ENCODE assay signal across 8 cellular contexts in the genomic region with DNA sequence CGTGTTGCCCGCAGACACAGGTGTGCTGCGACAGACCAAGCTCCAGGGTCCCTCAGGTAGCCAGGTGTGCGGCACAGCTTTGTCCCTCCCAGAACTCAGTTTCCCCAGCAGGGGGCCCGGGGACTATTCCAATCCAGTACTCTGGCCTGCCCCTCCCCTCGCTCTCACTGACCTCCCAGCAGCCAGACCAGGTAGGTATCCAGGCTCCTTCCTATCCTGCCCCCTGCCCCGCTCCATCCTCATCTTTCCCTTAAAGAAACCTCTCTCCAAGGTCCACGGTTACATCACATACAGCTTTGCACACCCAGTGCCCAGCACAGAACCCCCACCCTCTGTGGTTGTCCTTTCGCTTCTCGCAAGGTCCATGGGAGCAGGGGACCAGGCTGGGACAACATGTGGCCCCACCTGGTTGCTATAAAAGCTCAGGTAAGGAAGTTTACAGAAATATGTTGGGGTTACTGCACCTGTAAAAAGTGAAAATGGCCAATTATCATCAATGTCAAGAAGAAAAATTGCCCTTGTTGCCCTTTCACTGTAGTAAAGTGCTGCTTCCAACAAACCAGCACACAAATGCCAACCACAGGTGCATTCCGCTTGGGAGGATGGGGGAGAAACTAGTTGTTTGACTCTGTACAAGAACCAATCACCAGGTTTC. TPM values are rescaled to one million over a fixed set of nuclear protein-coding genes. Genes with fewer than 3 reads are reported as not detected.
DNase-seq lines count a peak whose midpoint lies in the region; ATAC-seq and TF ChIP-seq lines count a peak whose summit lies in the region.

No MANE protein-coding gene starts in this region.

- no peaks in the 10 kb centered on the region for H3K36me3 Mint-ChIP-seq in activated CD8-positive, alpha-beta T cell treated with anti-CD3 and anti-CD28 coated beads, Interleukin-2, amount 10 ng/mL, durations not matched to agents 7 days and 5 days (ENCODE audit: low read depth)

- H3K4me1 Mint-ChIP-seq in activated CD8-positive, alpha-beta T cell treated with anti-CD3 and anti-CD28 coated beads, Interleukin-2, amount 10 ng/mL, durations not matched to agents 7 days and 5 days (ENCODE audit: low read depth): peaks cover 30% of the 10 kb centered on the region

- DNase-seq in AG04450 (ENCODE audit: low read depth, low spot score) (no peak), left lung (no peak), H4 (ENCODE audit: low spot score) (no peak), midbrain (lab: John Stamatoyannopoulos, UW) (no peak)
- DNase-seq in activated CD8-positive, alpha-beta T cell treated with anti-CD3 and anti-CD28 coated beads, Interleukin-2, amount 10 ng/mL, durations not matched to agents 7 days and 5 days: no peak

- POLR2A ChIA-PET in AG04450 (lab: Yijun Ruan, JAX): no interaction called here
- POLR2A ChIA-PET in activated CD8-positive, alpha-beta T cell treated with anti-CD3 and anti-CD28 coated beads, Interleukin-2, amount 10 ng/mL, durations not matched to agents 7 days and 5 days (lab: Charles Lee): interaction anchor here (0.7 to 1.6 kb wide), 6 partner anchors 28 to 587 kb away, joined by 3 to 5 read pairs (median 3); a partner anchor contains a TSS

- peak overlapping the region; percentile 79 for H3K4me3 ChIP-seq in AG04450 (ENCODE audit: low read depth, low read length)
- H3K4me3 ChIP-seq in left lung: peak overlapping the region; percentile 58 to 62

- no peaks in the 10 kb centered on the region for H3K9me3 Mint-ChIP-seq in activated CD8-positive, alpha-beta T cell treated with anti-CD3 and anti-CD28 coated beads, Interleukin-2, amount 10 ng/mL, durations not matched to agents 7 days and 5 days (ENCODE audit: insufficient read depth)

- peak overlapping the region; percentile 77 for H3K4me3 Mint-ChIP-seq in activated CD8-positive, alpha-beta T cell treated with anti-CD3 and anti-CD28 coated beads, Interleukin-2, amount 10 ng/mL, durations not matched to agents 7 days and 5 days

- intact Hi-C loops in left lung (cut with DNase I): loop anchor here in 1 of 2 donors (5.0 kb wide), 2 partner anchors 113 to 383 kb away; no protein-coding TSS in a partner anchor

- no peak overlapping the region for H3K27ac ChIP-seq in AG04450 (ENCODE audit: low read depth, low read length)
- H3K27ac ChIP-seq in left lung: no peak overlapping the region

- H3K4me1 ChIP-seq in left lung: peaks cover 0 to 10% of the 10 kb centered on the region in 2 donors

- peak; percentile 16 for ATAC-seq in GM19455 (IDR thresholded peaks at IDR 0.05; ENCODE audit: unreplicated experiment)
- ATAC-seq in activated CD8-positive, alpha-beta T cell treated with anti-CD3 and anti-CD28 coated beads, Interleukin-2, amount 10 ng/mL, durations not matched to agents 7 days and 5 days: no peak
- ATAC-seq in left lung: no peak
- no peak for ATAC-seq in HG03439 (IDR thresholded peaks at IDR 0.05; ENCODE audit: unreplicated experiment)
- no peak for ATAC-seq in GM21786 (IDR thresholded peaks at IDR 0.05; ENCODE audit: unreplicated experiment)

- TF ChIP-seq CTCF in AG04450 (IDR thresholded peaks at IDR 0.05; ENCODE audit: low read depth, low read length) (no peak), left lung (IDR thresholded peaks at IDR 0.05) (no peak)

- H3K27me3 ChIP-seq in AG04450 (ENCODE audit: control insufficient read depth, insufficient read depth, low read length) (peaks cover 29% of the 10 kb centered on the region), left lung (peaks cover 0 to 10% of the 10 kb centered on the region in 2 donors)

- H3K36me3 ChIP-seq in left lung: no peaks in the 10 kb centered on the region

- CTCF ChIA-PET in AG04450 (lab: Charles Lee): interaction anchor here (0.5 to 2.9 kb wide), 21 partner anchors 10 to 394 kb away, joined by 3 to 47 read pairs (median 3); no protein-coding TSS in a partner anchor
- CTCF ChIA-PET in activated CD8-positive, alpha-beta T cell treated with anti-CD3 and anti-CD28 coated beads, Interleukin-2, amount 10 ng/mL, durations not matched to agents 7 days and 5 days (lab: Charles Lee): interaction anchor here (0.7 to 17.6 kb wide), 27 partner anchors 7 to 396 kb away, joined by 3 to 677 read pairs (median 5); a partner anchor contains a TSS

- H3K27ac Mint-ChIP-seq in activated CD8-positive, alpha-beta T cell treated with anti-CD3 and anti-CD28 coated beads, Interleukin-2, amount 10 ng/mL, durations not matched to agents 7 days and 5 days: peak overlapping the region; percentile 22

- H3K9me3 ChIP-seq in AG04450 (ENCODE audit: control insufficient read depth, insufficient read depth, low read length): no peaks in the 10 kb centered on the region; the same call in 1 of the 2 replicates
- no peaks in the 10 kb centered on the region for H3K9me3 ChIP-seq in left lung

- peaks cover 15% of the 10 kb centered on the region for H3K27me3 Mint-ChIP-seq in activated CD8-positive, alpha-beta T cell treated with anti-CD3 and anti-CD28 coated beads, Interleukin-2, amount 10 ng/mL, durations not matched to agents 7 days and 5 days (ENCODE audit: low read depth)

RNA-seq across cellular contexts. Expression of a gene that starts 7.3 kb away (rescaled TPM):
- polyA plus RNA-seq in AG04450 (2011; rRNA removed): 0.09 and 0.14 TPM in 2 replicates
- polyA minus RNA-seq in AG04450 (2011; rRNA and poly(A)+ RNA removed): 0.23 and 0.35 TPM in 2 replicates
- total RNA-seq in activated CD8-positive, alpha-beta T cell treated with anti-CD3 and anti-CD28 coated beads, Interleukin-2, amount 10 ng/mL, durations not matched to agents 7 days and 5 days: not detected
- under 1 TPM; 0.34 to 0.64 TPM for total RNA-seq in left lung
- not detected in 2 replicates for total RNA-seq in H4 (2014; rRNA removed; shearing (Covaris generic))

RNA-seq across cellular contexts. Expression of a gene that starts 59.0 kb away (rescaled TPM):
- polyA plus RNA-seq in AG04450 (2011; rRNA removed): 7.5 and 11.4 TPM in 2 replicates
- polyA minus RNA-seq in AG04450 (2011; rRNA and poly(A)+ RNA removed): 12.9 and 16.0 TPM in 2 replicates
- total RNA-seq in activated CD8-positive, alpha-beta T cell treated with anti-CD3 and anti-CD28 coated beads, Interleukin-2, amount 10 ng/mL, durations not matched to agents 7 days and 5 days: 10 to 100 TPM; 16.1 to 16.9 TPM
- 1 to 10 TPM; 4.7 to 7.8 TPM for total RNA-seq in left lung
- 0.53 and 0.91 TPM in 2 replicates for total RNA-seq in H4 (2014; rRNA removed; shearing (Covaris generic))
